20 cellular contexts compared by ENCODE assay signal in the genomic region with DNA sequence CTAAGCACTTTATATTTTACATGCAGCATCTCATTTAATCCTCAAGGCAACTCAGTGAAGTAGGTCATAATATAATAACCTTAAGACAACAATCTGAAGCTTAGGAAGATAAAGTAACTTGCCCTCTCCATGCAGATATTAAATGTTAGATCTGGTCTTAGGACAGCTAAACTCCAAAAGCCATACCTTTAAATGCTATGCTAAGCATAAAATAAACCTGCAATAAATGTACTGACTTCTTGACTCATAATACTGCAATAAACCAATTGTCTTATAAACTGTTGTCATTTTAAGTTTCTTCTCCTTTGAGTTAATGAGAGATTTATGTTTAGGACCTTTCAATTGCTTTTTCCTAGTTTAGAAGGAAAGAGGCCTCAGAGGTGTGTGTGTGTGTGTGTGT.
A peak's percentile ranks its signal among the peaks of the same experiment; 100 is the strongest.
DNase-seq lines count a peak whose midpoint lies in the region; ATAC-seq, FAIRE-seq and TF ChIP-seq lines count a peak whose summit lies in the region.
"Had no signal": no experiment of that assay in that cellular context is flagged by ENCODE, and none has a peak within 500 bp of the region (broad histone marks: within the 10 kb centered on the region; RNA-seq: fewer than 3 reads in every experiment).

No MANE protein-coding gene starts in this region.

- peaks cover 13 to 25% of the 10 kb centered on the region in 2 experiments; a peak in 4 of 5 replicates for H3K27me3 ChIP-seq in K562 (ENCODE audit: control insufficient read depth in 2 of 2, insufficient read depth in 2 of 2, low read length in 2 of 2)
- H3K27me3 ChIP-seq: BE2C had no signal

- no peak for TF ChIP-seq POLR2A in K562 (conservative IDR thresholded peaks at IDR 0.05)

- in situ Hi-C loops in K562 (cut with MboI) = no loop called here

- no peak overlapping the region for H2AFZ ChIP-seq in K562 (ENCODE audit: low read depth, low read length)

- H3K4me1 ChIP-seq in HEK293 (ENCODE audit: control insufficient read depth, insufficient read depth, low read length) (peaks cover 5% of the 10 kb centered on the region; the same call in 1 of the 2 replicates), K562 (replicated peaks in 1 of 2; ENCODE audit: control insufficient read depth in 2 of 2, insufficient read depth in 2 of 2, low read length in 2 of 2) (no peaks in the 10 kb centered on the region), mucosa of descending colon (ENCODE audit: low read depth) (peaks cover 13% of the 10 kb centered on the region)
- H3K4me1 ChIP-seq: BE2C had no signal

- BruUV-seq in K562 (replicated peaks; lab: Mats Ljungman, UMichigan) = no TSS peak

- no peak for TF ChIP-seq CTCF in HEK293 (tag by site-specific recombination; IDR thresholded peaks at IDR 0.05)
- TF ChIP-seq CTCF in K562 (IDR thresholded peaks at IDR 0.05 in 2 of 3, conservative IDR thresholded peaks at IDR 0.05 in 1 of 3; ENCODE audit: insufficient read depth in 2 of 3, low read depth in 1 of 3, low read length in 3 of 3) = no peak
- TF ChIP-seq CTCF in mucosa of descending colon (IDR thresholded peaks at IDR 0.05) = no peak

- H3K27ac ChIP-seq in HEK293 (ENCODE audit: extremely low read depth, low read depth, low read length) (no peak overlapping the region), K562 (ENCODE audit: extremely low read depth, low read depth, low read length) (no peak overlapping the region)

- CTCF ChIA-PET in HEK293 (lab: Yijun Ruan, JAX) (no interaction called here), K562 (lab: Yijun Ruan, JAX; ENCODE audit: low intra/inter-chr PET ratio) (no interaction called here)

- no peak for TF ChIP-seq RAD21 in K562 (CRISPR knock-in tag; conservative IDR thresholded peaks at IDR 0.05 in 1 of 2, IDR thresholded peaks at IDR 0.05 in 1 of 2)

- TF ChIP-seq EP300 in K562 (IDR thresholded peaks at IDR 0.05; ENCODE audit: low read length) = no peak

- intact Hi-C loops in K562 (cut with micrococcal nuclease) = no loop called here
- intact Hi-C loops in mucosa of descending colon (cut with DNase I, micrococcal nuclease) = no loop called here
- intact Hi-C loops in posterior cingulate gyrus (cut with DNase I) = no loop called here

- H4K20me1 ChIP-seq in K562 (replicated peaks; ENCODE audit: control insufficient read depth, insufficient read depth, low read length) = no peaks in the 10 kb centered on the region; the same call in 1 of the 2 replicates

- H3K4me2 ChIP-seq in K562 (ENCODE audit: insufficient read depth, low read length) = no peak overlapping the region

- H3K79me2 ChIP-seq in K562 (ENCODE audit: control insufficient read depth, insufficient read depth, low read length) = no peaks in the 10 kb centered on the region

- DNase-seq in K562 (ENCODE audit: extremely low read depth in 1 of 4, low spot score in 3 of 4) = no peak
- DNase-seq in mucosa of descending colon = no peak
- DNase-seq in HuH-7 (ENCODE audit: low spot score) = no peak
- no peak for DNase-seq in posterior cingulate gyrus
- no peak for DNase-seq in inferior parietal cortex (ENCODE audit: extremely low spot score)
- DNase-seq: ACHN; BE2C; C1 segment of cervical spinal cord; CD4-positive, CD25-positive, alpha-beta regulatory T cell; CD8-positive, alpha-beta memory T cell; COR-L47; DMS 273 treated with DMSO at 0.1 percent for 48 hours; DMS53; DND-41; EL; H9 had no signal

- H3K9me3 ChIP-seq in HEK293 (ENCODE audit: control insufficient read depth, insufficient read depth, low read depth, low read length) (no peaks in the 10 kb centered on the region), K562 (replicated peaks; ENCODE audit: control insufficient read depth, insufficient read depth, low read depth, low read length) (no peaks in the 10 kb centered on the region), mucosa of descending colon (no peaks in the 10 kb centered on the region)
- H3K9me3 ChIP-seq: BE2C had no signal

- POLR2A ChIA-PET in HEK293 (lab: Yijun Ruan, JAX) (no interaction called here), K562 (lab: Yijun Ruan, JAX) (no interaction called here)

- FAIRE-seq in K562 (lab: Jason Lieb, UNC) = no peak
- FAIRE-seq: GM19239, H1 had no signal

- no peak overlapping the region for H3K4me3 ChIP-seq in HEK293 (ENCODE audit: low read depth, low read length)
- H3K4me3 ChIP-seq in K562 = no peak overlapping the region
- H3K4me3 ChIP-seq in mucosa of descending colon = no peak overlapping the region
- H3K4me3 ChIP-seq: GM12878 had no signal

- H3K9ac ChIP-seq in K562 (ENCODE audit: insufficient read depth in 1 of 2, low read depth in 2 of 2, low read length in 2 of 2) = no peak overlapping the region

- ATAC-seq in K562 (no peak), mucosa of descending colon (peak; percentile 42)
- ATAC-seq: GM12878 had no signal

- no peaks in the 10 kb centered on the region for H3K36me3 ChIP-seq in HEK293 (ENCODE audit: control insufficient read depth in 2 of 2, insufficient read depth in 1 of 2, low read length in 2 of 2)
- H3K36me3 ChIP-seq in K562 (ENCODE audit: control insufficient read depth, insufficient read depth, low read length) = no peaks in the 10 kb centered on the region
- no peaks in the 10 kb centered on the region for H3K36me3 ChIP-seq in mucosa of descending colon (ENCODE audit: low read depth)
- H3K36me3 ChIP-seq: BE2C had no signal

- H3K9me1 ChIP-seq in K562 (ENCODE audit: control insufficient read depth, insufficient read depth, low read length) = no peaks in the 10 kb centered on the region

TF ChIP-seq in HEK293, 187 proteins besides CTCF, POLR2A, EP300 and RAD21:
- no peak for TF ChIP-seq ZNF645 (tag by site-specific recombination; IDR thresholded peaks at IDR 0.05)
- TF ChIP-seq ZNF664 (tag by site-specific recombination; IDR thresholded peaks at IDR 0.05) = peak; percentile 52; the same call in 1 of the 2 replicates
- TF ChIP-seq ZIC2 (tag by site-specific recombination; IDR thresholded peaks at IDR 0.05) = no peak
- no peak for TF ChIP-seq ZNF221 (tag by site-specific recombination; IDR thresholded peaks at IDR 0.05; ENCODE audit: borderline replicate concordance)

TF ChIP-seq in K562, 482 proteins besides CTCF, POLR2A, EP300 and RAD21:
- peak; percentile 38 for TF ChIP-seq MAFF (IDR thresholded peaks at IDR 0.05; ENCODE audit: low read length)
- no peak for TF ChIP-seq NR2C1 (IDR thresholded peaks at IDR 0.05)
- TF ChIP-seq NR2C1 (tag; IDR thresholded peaks at IDR 0.05) = no peak
- peak; percentile 28; the same call in 1 of the 2 replicates for TF ChIP-seq ZNF316 (IDR thresholded peaks at IDR 0.05)
